1 cellular context compared by ENCODE assay signal in the genomic region with DNA sequence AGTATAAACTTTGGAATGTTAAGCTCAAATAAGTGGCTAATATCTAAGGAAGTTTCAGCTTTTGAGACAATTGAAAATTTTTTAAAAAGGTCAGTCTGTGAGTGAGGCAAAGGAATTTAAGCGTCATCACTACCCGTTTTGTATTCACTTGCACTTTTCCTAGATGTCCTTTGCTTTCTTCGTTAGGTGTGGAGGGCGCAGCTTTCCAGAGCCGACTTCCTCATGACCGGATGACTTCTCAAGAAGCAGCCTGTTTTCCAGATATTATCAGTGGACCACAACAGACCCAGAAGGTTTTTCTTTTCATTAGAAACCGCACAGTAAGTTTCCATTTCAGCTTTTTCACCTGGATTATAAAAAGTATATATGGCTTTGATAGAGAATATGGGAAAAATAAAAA.
TF ChIP-seq lines count a peak whose summit lies in the region.

No MANE protein-coding gene starts in this region.

TF ChIP-seq in HepG2, 621 proteins besides CTCF, POLR2A, EP300 and RAD21:
- TF ChIP-seq HIC2 (CRISPR knock-in tag; IDR thresholded peaks at IDR 0.05; ENCODE audit: low read depth) (no peak), SP2 (CRISPR knock-in tag; IDR thresholded peaks at IDR 0.05) (no peak), BRD4 (CRISPR knock-in tag; IDR thresholded peaks at IDR 0.05) (no peak), E2F2 (CRISPR knock-in tag; IDR thresholded peaks at IDR 0.05; ENCODE audit: borderline replicate concordance) (no peak), ZBTB20 (CRISPR knock-in tag; IDR thresholded peaks at IDR 0.05; ENCODE audit: borderline replicate concordance, low read depth) (no peak), PHB2 (IDR thresholded peaks at IDR 0.05; ENCODE audit: partially characterized antibody) (no peak), GATAD2A (CRISPR knock-in tag; IDR thresholded peaks at IDR 0.05) (no peak)
- TF ChIP-seq, protein P1, sequence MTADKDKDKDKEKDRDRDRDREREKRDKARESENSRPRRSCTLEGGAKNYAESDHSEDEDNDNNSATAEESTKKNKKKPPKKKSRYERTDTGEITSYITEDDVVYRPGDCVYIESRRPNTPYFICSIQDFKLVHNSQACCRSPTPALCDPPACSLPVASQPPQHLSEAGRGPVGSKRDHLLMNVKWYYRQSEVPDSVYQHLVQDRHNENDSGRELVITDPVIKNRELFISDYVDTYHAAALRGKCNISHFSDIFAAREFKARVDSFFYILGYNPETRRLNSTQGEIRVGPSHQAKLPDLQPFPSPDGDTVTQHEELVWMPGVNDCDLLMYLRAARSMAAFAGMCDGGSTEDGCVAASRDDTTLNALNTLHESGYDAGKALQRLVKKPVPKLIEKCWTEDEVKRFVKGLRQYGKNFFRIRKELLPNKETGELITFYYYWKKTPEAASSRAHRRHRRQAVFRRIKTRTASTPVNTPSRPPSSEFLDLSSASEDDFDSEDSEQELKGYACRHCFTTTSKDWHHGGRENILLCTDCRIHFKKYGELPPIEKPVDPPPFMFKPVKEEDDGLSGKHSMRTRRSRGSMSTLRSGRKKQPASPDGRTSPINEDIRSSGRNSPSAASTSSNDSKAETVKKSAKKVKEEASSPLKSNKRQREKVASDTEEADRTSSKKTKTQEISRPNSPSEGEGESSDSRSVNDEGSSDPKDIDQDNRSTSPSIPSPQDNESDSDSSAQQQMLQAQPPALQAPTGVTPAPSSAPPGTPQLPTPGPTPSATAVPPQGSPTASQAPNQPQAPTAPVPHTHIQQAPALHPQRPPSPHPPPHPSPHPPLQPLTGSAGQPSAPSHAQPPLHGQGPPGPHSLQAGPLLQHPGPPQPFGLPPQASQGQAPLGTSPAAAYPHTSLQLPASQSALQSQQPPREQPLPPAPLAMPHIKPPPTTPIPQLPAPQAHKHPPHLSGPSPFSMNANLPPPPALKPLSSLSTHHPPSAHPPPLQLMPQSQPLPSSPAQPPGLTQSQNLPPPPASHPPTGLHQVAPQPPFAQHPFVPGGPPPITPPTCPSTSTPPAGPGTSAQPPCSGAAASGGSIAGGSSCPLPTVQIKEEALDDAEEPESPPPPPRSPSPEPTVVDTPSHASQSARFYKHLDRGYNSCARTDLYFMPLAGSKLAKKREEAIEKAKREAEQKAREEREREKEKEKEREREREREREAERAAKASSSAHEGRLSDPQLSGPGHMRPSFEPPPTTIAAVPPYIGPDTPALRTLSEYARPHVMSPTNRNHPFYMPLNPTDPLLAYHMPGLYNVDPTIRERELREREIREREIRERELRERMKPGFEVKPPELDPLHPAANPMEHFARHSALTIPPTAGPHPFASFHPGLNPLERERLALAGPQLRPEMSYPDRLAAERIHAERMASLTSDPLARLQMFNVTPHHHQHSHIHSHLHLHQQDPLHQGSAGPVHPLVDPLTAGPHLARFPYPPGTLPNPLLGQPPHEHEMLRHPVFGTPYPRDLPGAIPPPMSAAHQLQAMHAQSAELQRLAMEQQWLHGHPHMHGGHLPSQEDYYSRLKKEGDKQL (CRISPR knock-in tag; IDR thresholded peaks at IDR 0.05; ENCODE audit: low read depth): no peak
